In genomic region chr11:112225753-112226061, GRCh38 we compare ENCODE assay signal across 9 cellular contexts. TPM values are rescaled to one million over a fixed set of nuclear protein-coding genes. Genes with fewer than 3 reads are reported as not detected.
DNase-seq lines count a peak whose midpoint lies in the region; ATAC-seq and TF ChIP-seq lines count a peak whose summit lies in the region.
"Had no signal": no experiment of that assay in that cellular context is flagged by ENCODE, and none has a peak within 500 bp of the region (broad histone marks: within the 10 kb centered on the region; RNA-seq: fewer than 3 reads in every experiment).

No MANE protein-coding gene starts in this region.

- peak; percentile 22; the same call in 1 of the 2 replicates for ATAC-seq in WTC11
- no peak for ATAC-seq in Right ventricle myocardium superior (ENCODE audit: poor library complexity)
- ATAC-seq in GM19452 (IDR thresholded peaks at IDR 0.05; ENCODE audit: unreplicated experiment), result no peak
- ATAC-seq in HG03439 (IDR thresholded peaks at IDR 0.05; ENCODE audit: unreplicated experiment), result no peak
- ATAC-seq in HG02884 (IDR thresholded peaks at IDR 0.05; ENCODE audit: unreplicated experiment), result no peak

- POLR2A ChIA-PET in WTC11 (lab: Charles Lee), result no interaction called here

- peaks cover 11% of the 10 kb centered on the region for H3K4me1 Mint-ChIP-seq in WTC11

- CTCF ChIA-PET in WTC11 (lab: Charles Lee), result interaction anchor here (0.6 to 0.7 kb wide), 2 partner anchors 53 to 55 kb away, joined by 3 to 4 read pairs; no protein-coding TSS in a partner anchor

- intact Hi-C loops in Right ventricle myocardium superior (cut with DNase I), result loop anchor here (10.0 kb wide), 1 partner anchor 1059 kb away; no protein-coding TSS in a partner anchor

- no peaks in the 10 kb centered on the region for H3K9me3 Mint-ChIP-seq in WTC11

- peak overlapping the region; percentile 81 for H3K4me3 Mint-ChIP-seq in WTC11

- peaks cover 30% of the 10 kb centered on the region for H3K27me3 Mint-ChIP-seq in WTC11 (ENCODE audit: low read depth)

- H3K27ac Mint-ChIP-seq in WTC11, result peak overlapping the region; percentile 68; the same call in 1 of the 2 replicates

- DNase-seq in WTC11 (ENCODE audit: low spot score), result peak; percentile 16
- DNase-seq in Right ventricle myocardium superior, result peak; percentile 76
- DNase-seq in retinal pigment epithelial cell (ENCODE audit: low read depth), result peak; percentile 43
- no peak for DNase-seq in NCI-H748 treated with DMSO at 0.1 percent for 48 hours (lab: John Stamatoyannopoulos, UW)

- H3K4me3 ChIP-seq in GM08714 (ENCODE audit: low read length), result peak overlapping the region; percentile 97; the same call in 1 of the 2 replicates
- peak overlapping the region; percentile 57 for H3K4me3 ChIP-seq in retinal pigment epithelial cell (ENCODE audit: low read length)

- no peak for TF ChIP-seq CTCF in WTC11 (IDR thresholded peaks at IDR 0.05)
- TF ChIP-seq CTCF in retinal pigment epithelial cell (conservative IDR thresholded peaks at IDR 0.05; ENCODE audit: low read depth, low read length), result no peak

- peaks cover 17% of the 10 kb centered on the region for H3K36me3 Mint-ChIP-seq in WTC11

TF ChIP-seq in WTC11, 78 proteins besides CTCF, POLR2A, EP300 and RAD21:
- TF ChIP-seq ZNF121 (CRISPR knock-in tag; IDR thresholded peaks at IDR 0.05), result peak; percentile 34; the same call in 1 of the 2 replicates
- no peak for TF ChIP-seq ETV6 (CRISPR knock-in tag; IDR thresholded peaks at IDR 0.05)
- no peak for TF ChIP-seq ZNF416 (CRISPR knock-in tag; IDR thresholded peaks at IDR 0.05)
- TF ChIP-seq TEAD1 (CRISPR knock-in tag; IDR thresholded peaks at IDR 0.05), result no peak

RNA-seq across cellular contexts. Expression of gene PTS, which starts 0.5 kb away (rescaled TPM):
- total RNA-seq in WTC11 (2021) (23.5 to 26.7 TPM (median 25.7 TPM) in 3 replicates), Right ventricle myocardium superior (28.7 TPM)

RNA-seq across cellular contexts. Expression of gene PLET1, which starts 35.0 kb away (rescaled TPM):
- total RNA-seq in WTC11 (2021), result not detected in 3 replicates
- total RNA-seq in Right ventricle myocardium superior, result not detected
- total RNA-seq: LHCN-M2 had no signal

RNA-seq across cellular contexts. Expression of gene BCO2, which starts 50.4 kb away (rescaled TPM):
- total RNA-seq in WTC11 (2021) (0.48 to 1.3 TPM (median 1.0 TPM) in 3 replicates), Right ventricle myocardium superior (151 TPM)

RNA-seq across cellular contexts. Expression of gene TEX12, which starts 58.5 kb away (rescaled TPM):
- total RNA-seq in WTC11 (2021) (not detected in 3 replicates), Right ventricle myocardium superior (not detected)
- total RNA-seq: LHCN-M2 had no signal

Comparison
In these comparisons a context has a peak if more than half of its experiments do, and no peak if none do; other contexts are left out.
1. RNA of gene BCO2, which starts 50.4 kb away (total RNA-seq): 151 TPM in Right ventricle myocardium superior (single experiment); 0.48 to 1.3 TPM in WTC11; every median in the first group is over 10 times any median in the second.